1 cellular context compared by ENCODE assay signal in the genomic region with DNA sequence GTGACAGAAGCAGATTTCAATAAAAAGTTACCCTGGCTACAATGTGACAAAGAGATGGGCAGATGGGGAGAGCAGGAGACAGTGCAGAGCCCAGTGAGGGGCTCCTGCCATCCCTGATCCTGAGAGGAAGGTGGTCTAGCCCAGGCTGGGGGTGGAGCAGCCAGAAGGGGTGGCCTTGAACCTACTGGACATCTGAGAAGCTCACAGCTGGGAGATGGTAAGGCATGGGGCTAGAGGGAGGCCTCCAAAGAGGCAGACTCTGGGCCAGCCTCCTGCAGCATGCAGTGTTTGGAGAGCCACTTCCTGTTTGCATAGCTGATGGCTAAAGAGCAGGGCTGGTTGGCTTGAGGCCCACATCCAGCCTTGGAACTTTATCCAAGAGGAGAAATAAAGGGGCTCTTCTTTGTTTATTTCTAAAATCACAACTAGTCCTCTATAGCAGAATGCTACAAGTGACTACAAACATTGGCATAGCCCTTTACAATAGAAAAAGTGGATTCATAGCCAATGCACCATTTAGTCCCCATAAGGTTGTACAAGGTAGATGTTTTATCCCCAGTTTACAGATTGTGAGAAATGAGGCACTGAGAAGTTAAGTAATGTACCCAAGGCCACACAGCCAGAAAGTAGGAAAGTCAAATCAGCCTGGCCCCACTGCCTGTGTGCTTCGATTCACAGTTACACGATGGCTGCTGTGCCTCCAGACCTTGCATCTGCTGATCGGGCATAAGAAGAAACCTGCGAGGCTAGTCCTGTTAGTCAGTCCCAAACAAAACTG.
TF ChIP-seq lines count a peak whose summit lies in the region.

No MANE protein-coding gene starts in this region.

TF ChIP-seq in SK-N-SH, 30 proteins besides CTCF, POLR2A, EP300 and RAD21:
- no peak for TF ChIP-seq MEF2A (IDR thresholded peaks at IDR 0.05; ENCODE audit: borderline replicate concordance, low read depth)
- no peak for TF ChIP-seq SIN3A (IDR thresholded peaks at IDR 0.05; ENCODE audit: borderline replicate concordance, low read depth, low read length)
- no peak for TF ChIP-seq TAF1 (IDR thresholded peaks at IDR 0.05; ENCODE audit: borderline replicate concordance, low read depth, low read length)
- TF ChIP-seq JUND (IDR thresholded peaks at IDR 0.05), result no peak
TF ChIP-seq in SK-N-SH: peak in this region for 0.
